ENCODE assay signal across 27 cellular contexts in genomic region chrX:362937-363620, GRCh38.
"Had no signal": no experiment of that assay in that cellular context is flagged by ENCODE, and none has a peak within 500 bp of the region (broad histone marks: within the 10 kb centered on the region; RNA-seq: fewer than 3 reads in every experiment).

No MANE protein-coding gene starts in this region.

- ATAC-seq: activated CD8-positive, alpha-beta T cell treated with anti-CD3 and anti-CD28 coated beads for 36 hours; activated naive CD8-positive, alpha-beta T cell treated with anti-CD3 and anti-CD28 coated beads, Interleukin-2, amount 50 U/mL, for 24 hours; activated T-cell treated with anti-CD3 and anti-CD28 coated beads, Interleukin-2, amount 50 U/mL, for 4 hours; activated T-helper 17 cell treated with anti-CD3 and anti-CD28 coated beads, Interleukin-2, amount 50 U/mL, for 72 hours; left lobe of liver; mucosa of descending colon; pancreas; psoas muscle had no signal

- H3K27me3 ChIP-seq: esophagus squamous epithelium, heart right ventricle, pancreas, suprapubic skin, tibial artery had no signal

- H3K4me2 ChIP-seq: smooth muscle cell had no signal

- H3K9me3 ChIP-seq: pancreas had no signal

- DNase-seq: activated B cell treated with CpG ODN at 0.5 μM for 24 hours; activated CD4-positive, alpha-beta T cell treated with anti-CD3 and anti-CD28 coated beads, Interleukin-2, amount 50 U/mL, for 1 hour; activated CD8-positive, alpha-beta T cell treated with anti-CD3 and anti-CD28 coated beads for 36 hours; activated naive CD8-positive, alpha-beta T cell treated with anti-CD3 and anti-CD28 coated beads, Interleukin-2, amount 50 U/mL, for 24 hours; activated T-cell treated with anti-CD3 and anti-CD28 coated beads, Interleukin-2, amount 50 U/mL, for 4 hours; amygdala; dermis blood vessel endothelial cell; effector CD4-positive, alpha-beta T cell; esophagus squamous epithelium; foreskin melanocyte; heart right ventricle; kidney glomerular epithelial cell; nucleus accumbens; pancreas; psoas muscle; stimulated activated CD4-positive, alpha-beta T cell treated with anti-CD3 and anti-CD28 coated beads, Interleukin-15, amount 100 ng/mL, for 24 hours; stimulated activated CD4-positive, alpha-beta T cell treated with anti-CD3 and anti-CD28 coated beads, Interleukin-2, amount 100 ng/mL, for 24 hours; stimulated activated naive CD4-positive, alpha-beta T cell; T-helper 1 cell had no signal

- H3K27ac ChIP-seq: epithelial cell of prostate, esophagus squamous epithelium, heart right ventricle, pancreas, psoas muscle, suprapubic skin, tibial artery had no signal

- H3K4me3 ChIP-seq: esophagus squamous epithelium, heart right ventricle, lung, mucosa of descending colon, pancreas, psoas muscle, smooth muscle cell, suprapubic skin, tibial artery had no signal

- H3K4me1 ChIP-seq: esophagus squamous epithelium, heart right ventricle, pancreas, psoas muscle, suprapubic skin, tibial artery had no signal
